9 cellular contexts compared by ENCODE assay signal in the genomic region with DNA sequence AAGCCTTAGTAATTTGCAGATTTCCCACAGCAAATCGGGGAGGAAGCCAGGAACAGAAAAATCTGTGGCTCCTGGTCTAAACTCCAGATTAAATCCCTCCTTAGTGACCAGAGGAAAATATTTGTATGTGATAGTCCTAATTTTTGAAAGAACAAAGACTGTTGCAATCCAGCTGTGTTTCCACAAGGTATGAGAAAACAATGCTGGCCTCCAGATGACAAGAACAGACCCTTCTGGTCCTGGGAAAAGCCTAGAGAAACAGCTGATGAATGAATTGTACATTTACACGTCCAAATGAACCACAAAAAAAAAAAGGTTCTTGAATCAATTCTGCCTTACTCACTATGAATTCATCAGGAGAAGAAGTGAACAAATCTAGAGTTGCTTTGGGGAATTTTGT.
DNase-seq lines count a peak whose midpoint lies in the region; ATAC-seq and TF ChIP-seq lines count a peak whose summit lies in the region.
"Had no signal": no experiment of that assay in that cellular context is flagged by ENCODE, and none has a peak within 500 bp of the region (broad histone marks: within the 10 kb centered on the region; RNA-seq: fewer than 3 reads in every experiment).

No MANE protein-coding gene starts in this region.

- H3K36me3 ChIP-seq in breast epithelium (no peaks in the 10 kb centered on the region), mucosa of rectum (ENCODE audit: control insufficient read depth in 2 of 2, insufficient read depth in 2 of 2, low read length in 2 of 2) (no peaks in the 10 kb centered on the region)

- H3K4me1 ChIP-seq in breast epithelium, result no peaks in the 10 kb centered on the region
- peaks cover 12 to 14% of the 10 kb centered on the region in 2 donors for H3K4me1 ChIP-seq in mucosa of rectum (ENCODE audit: control insufficient read depth in 2 of 2, insufficient read depth in 2 of 2, low read length in 2 of 2)

- H3K27me3 Mint-ChIP-seq in stimulated activated naive CD8-positive, alpha-beta T cell treated with anti-CD3 and anti-CD28 coated beads, Interleukin-15, Interleukin-2, amounts not matched to agents 100 ng/mL and 50 ng/mL, for 24 hours, result no peaks in the 10 kb centered on the region

- H3K27ac Mint-ChIP-seq in stimulated activated naive CD8-positive, alpha-beta T cell treated with anti-CD3 and anti-CD28 coated beads, Interleukin-15, Interleukin-2, amounts not matched to agents 100 ng/mL and 50 ng/mL, for 24 hours, result peak overlapping the region; percentile 95

- intact Hi-C loops in breast epithelium (cut with DNase I; ENCODE audit: low total_unique reads), result no loop called here

- no peaks in the 10 kb centered on the region for H3K27me3 ChIP-seq in breast epithelium
- H3K27me3 ChIP-seq in mucosa of rectum (ENCODE audit: control insufficient read depth in 2 of 2, insufficient read depth in 2 of 2, low read length in 2 of 2), result no peaks in the 10 kb centered on the region

- H3K4me1 Mint-ChIP-seq in stimulated activated naive CD8-positive, alpha-beta T cell treated with anti-CD3 and anti-CD28 coated beads, Interleukin-15, Interleukin-2, amounts not matched to agents 100 ng/mL and 50 ng/mL, for 24 hours (ENCODE audit: low read depth), result peaks cover 62% of the 10 kb centered on the region

- TF ChIP-seq CTCF in breast epithelium (IDR thresholded peaks at IDR 0.05), result no peak

- no peak for TF ChIP-seq POLR2A in breast epithelium (IDR thresholded peaks at IDR 0.05)

- H3K9me3 Mint-ChIP-seq in stimulated activated naive CD8-positive, alpha-beta T cell treated with anti-CD3 and anti-CD28 coated beads, Interleukin-15, Interleukin-2, amounts not matched to agents 100 ng/mL and 50 ng/mL, for 24 hours, result no peaks in the 10 kb centered on the region

- peak overlapping the region; percentile 94 to 96 for H3K27ac ChIP-seq in breast epithelium
- peak overlapping the region; percentile 92 to 93 for H3K27ac ChIP-seq in mucosa of rectum (ENCODE audit: low read depth in 2 of 2, low read length in 2 of 2)

- no peak for DNase-seq in stimulated activated naive CD8-positive, alpha-beta T cell treated with anti-CD3 and anti-CD28 coated beads, Interleukin-15, Interleukin-2, amounts not matched to agents 100 U/mL and 50 U/mL, for 24 hours
- no peak for DNase-seq in breast epithelium (ENCODE audit: low spot score in 2 of 2)
- no peak for DNase-seq in SKM-1 treated with dmso at 0.1 percent for 144 hours (lab: John Stamatoyannopoulos, UW; ENCODE audit: unreplicated experiment)
- DNase-seq in glomerular visceral epithelial cell (ENCODE audit: extremely low spot score), result no peak
- no peak for DNase-seq in UCSD-AML1 (lab: John Stamatoyannopoulos, UW; ENCODE audit: unreplicated experiment)
- DNase-seq: NCI-H2107 had no signal

- no peak for ATAC-seq in stimulated activated naive CD8-positive, alpha-beta T cell treated with anti-CD3 and anti-CD28 coated beads, Interleukin-15, Interleukin-2, amounts not matched to agents 100 U/mL and 50 U/mL, for 24 hours
- no peak for ATAC-seq in GM18502 (IDR thresholded peaks at IDR 0.05; ENCODE audit: poor library complexity, unreplicated experiment)

- H3K9me3 ChIP-seq in breast epithelium, result no peaks in the 10 kb centered on the region
- H3K9me3 ChIP-seq in mucosa of rectum (ENCODE audit: control insufficient read depth in 2 of 2, low read length in 2 of 2), result no peaks in the 10 kb centered on the region

- H3K4me3 ChIP-seq in breast epithelium (no peak overlapping the region), mucosa of rectum (ENCODE audit: low read length in 2 of 2) (no peak overlapping the region)

- H3K9ac ChIP-seq in mucosa of rectum (ENCODE audit: low read depth in 1 of 2, low read length in 2 of 2), result no peak overlapping the region

- peaks cover 28% of the 10 kb centered on the region for H3K36me3 Mint-ChIP-seq in stimulated activated naive CD8-positive, alpha-beta T cell treated with anti-CD3 and anti-CD28 coated beads, Interleukin-15, Interleukin-2, amounts not matched to agents 100 ng/mL and 50 ng/mL, for 24 hours (ENCODE audit: low read depth)

- peak overlapping the region; percentile 94 for H3K4me3 Mint-ChIP-seq in stimulated activated naive CD8-positive, alpha-beta T cell treated with anti-CD3 and anti-CD28 coated beads, Interleukin-15, Interleukin-2, amounts not matched to agents 100 ng/mL and 50 ng/mL, for 24 hours
